In genomic region chr2:62415019-62415431, GRCh38 we compare ENCODE assay signal across 10 cellular contexts.
A peak's percentile ranks its signal among the peaks of the same experiment; 100 is the strongest.
DNase-seq lines count a peak whose midpoint lies in the region; ATAC-seq lines count a peak whose summit lies in the region.
"Had no signal": no experiment of that assay in that cellular context is flagged by ENCODE, and none has a peak within 500 bp of the region (broad histone marks: within the 10 kb centered on the region; RNA-seq: fewer than 3 reads in every experiment).

No MANE protein-coding gene starts in this region.

- H3K9me3 ChIP-seq in CD4-positive, alpha-beta memory T cell (ENCODE audit: control insufficient read depth in 1 of 2, low read length in 2 of 2) = no peaks in the 10 kb centered on the region
- H3K9me3 ChIP-seq: lower lobe of right lung had no signal

- peak overlapping the region; percentile 86 for H3K27ac ChIP-seq in layer of hippocampus (ENCODE audit: low read depth, low read length)
- H3K27ac ChIP-seq in CD4-positive, alpha-beta memory T cell (ENCODE audit: low read depth, low read length) = no peak overlapping the region
- H3K27ac ChIP-seq: lower lobe of right lung, SK-N-MC had no signal

- peak overlapping the region in 2 of 7 donors; percentile 32 to 46 for H3K27ac Mint-ChIP-seq in CD4-positive, alpha-beta memory T cell

- DNase-seq in CD4-positive, alpha-beta memory T cell = no peak
- DNase-seq in stimulated activated CD4-positive, alpha-beta T cell treated with anti-CD3 and anti-CD28 coated beads, Interleukin-15, amount 100 ng/mL, for 24 hours = no peak
- DNase-seq in effector CD8-positive, alpha-beta T cell (lab: John Stamatoyannopoulos, UW) = no peak
- DNase-seq in GM03348 (ENCODE audit: low spot score) = no peak
- DNase-seq: lower lobe of right lung had no signal

- no peaks in the 10 kb centered on the region for H3K36me3 Mint-ChIP-seq in CD4-positive, alpha-beta memory T cell

- H3K36me3 ChIP-seq in CD4-positive, alpha-beta memory T cell (ENCODE audit: insufficient read depth, low read length) = no peaks in the 10 kb centered on the region
- H3K36me3 ChIP-seq: lower lobe of right lung had no signal

- CTCF ChIA-PET in CD4-positive, alpha-beta memory T cell (lab: Charles Lee; ENCODE audit: partially characterized antibody) = interaction anchor here (0.5 to 6.1 kb wide), 3 partner anchors 13 to 496 kb away, joined by 3 to 67 read pairs (median 3); no protein-coding TSS in a partner anchor

- peaks cover 0 to 17% (median 2%) of the 10 kb centered on the region in 4 donors for H3K4me1 Mint-ChIP-seq in CD4-positive, alpha-beta memory T cell

- H3K4me1 ChIP-seq in CD4-positive, alpha-beta memory T cell (ENCODE audit: insufficient read depth, low read length) = peaks cover 4% of the 10 kb centered on the region

- no peak overlapping the region for H3K4me3 ChIP-seq in CD4-positive, alpha-beta memory T cell (ENCODE audit: low read length in 2 of 2)
- H3K4me3 ChIP-seq: lower lobe of right lung, SK-N-MC had no signal

- peaks cover 0 to 16% (median 0%) of the 10 kb centered on the region in 8 donors for H3K9me3 Mint-ChIP-seq in CD4-positive, alpha-beta memory T cell

- intact Hi-C loops in CD4-positive, alpha-beta memory T cell (cut with micrococcal nuclease) = no loop called here

- peak; percentile 72 for ATAC-seq in GM18502 (IDR thresholded peaks at IDR 0.05; ENCODE audit: poor library complexity, unreplicated experiment)
- ATAC-seq in GM21515 (IDR thresholded peaks at IDR 0.05; ENCODE audit: unreplicated experiment) = peak; percentile 74
- ATAC-seq in HG03558 (IDR thresholded peaks at IDR 0.05; ENCODE audit: extremely low read depth, unreplicated experiment) = peak; percentile 52

- no peaks in the 10 kb centered on the region for H3K27me3 ChIP-seq in layer of hippocampus (ENCODE audit: control insufficient read depth, insufficient read depth, low read length)
- H3K27me3 ChIP-seq in CD4-positive, alpha-beta memory T cell (ENCODE audit: insufficient read depth, low read length) = no peaks in the 10 kb centered on the region

- POLR2A ChIA-PET in CD4-positive, alpha-beta memory T cell (lab: Charles Lee; ENCODE audit: partially characterized antibody) = no interaction called here

- peaks cover 0 to 3% of the 10 kb centered on the region in 2 donors for H3K27me3 Mint-ChIP-seq in CD4-positive, alpha-beta memory T cell

- H3K4me3 Mint-ChIP-seq in CD4-positive, alpha-beta memory T cell = no peak overlapping the region
